Comparison of ENCODE assay signal across 8 cellular contexts in the genomic region with DNA sequence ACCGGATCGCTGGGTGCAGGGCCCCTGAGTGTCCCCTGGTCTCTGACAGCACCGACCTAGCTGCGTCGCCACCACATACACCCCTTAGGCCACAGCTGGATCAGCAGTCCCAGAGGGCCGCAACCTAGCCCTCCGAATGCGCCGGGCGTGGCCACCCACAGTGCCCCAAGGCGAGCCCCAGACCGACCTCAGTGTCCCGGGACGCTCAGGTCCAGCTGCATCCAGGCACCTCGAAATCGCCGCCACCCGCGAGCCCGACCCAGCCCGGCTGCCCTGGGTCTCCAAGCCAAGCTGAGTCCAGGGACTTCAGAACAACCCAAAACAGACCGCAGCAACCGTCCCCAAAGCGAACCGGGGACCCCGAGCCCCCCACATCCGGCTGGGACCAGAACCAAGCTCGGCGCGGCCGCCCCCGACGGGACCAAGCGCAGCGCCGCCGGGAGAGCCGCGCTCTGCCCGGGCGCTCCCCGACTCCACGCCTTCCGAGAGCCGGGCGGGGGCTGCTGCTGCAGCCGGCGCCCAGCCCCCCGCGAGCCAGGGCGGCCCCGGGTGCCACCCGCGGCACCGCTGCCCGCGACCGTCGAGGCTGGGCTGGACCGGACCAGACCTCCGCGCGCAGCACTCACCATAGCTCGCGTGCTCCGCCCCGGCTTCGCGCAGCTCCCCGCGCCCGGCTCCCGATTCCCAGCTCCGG. TPM values are rescaled to one million over a fixed set of nuclear protein-coding genes. Genes with fewer than 3 reads are reported as not detected.
DNase-seq lines count a peak whose midpoint lies in the region; ATAC-seq lines count a peak whose summit lies in the region.

No MANE protein-coding gene starts in this region.

- DNase-seq in activated CD4-positive, alpha-beta T cell treated with anti-CD3 and anti-CD28 coated beads, Interleukin-2, amount 10 ng/mL, durations not matched to agents 24 days and 14 days: no peak
- no peak for DNase-seq in activated CD4-positive, alpha-beta T cell treated with anti-CD3 and anti-CD28 coated beads, Interleukin-2, amount 50 U/mL, for 4 hours
- no peak for DNase-seq in activated T-helper 1 cell treated with anti-CD3 and anti-CD28 coated beads, Interleukin-12 subunit alpha, Interleukin-12 subunit beta, Interleukin-2, Interleukin-4 antibody, amounts not matched to agents 30 ng/mL and 10 ng/mL and 1 ng/mL, durations not matched to agents 14 hours and 24 hours and 36 hours (ENCODE audit: low spot score)
- DNase-seq in NCI-H345 (lab: John Stamatoyannopoulos, UW): no peak

- peaks cover 39% of the 10 kb centered on the region for H3K4me1 Mint-ChIP-seq in activated CD4-positive, alpha-beta T cell treated with anti-CD3 and anti-CD28 coated beads, Interleukin-2, amount 10 ng/mL, durations not matched to agents 24 days and 14 days
- peaks cover 37% of the 10 kb centered on the region for H3K4me1 Mint-ChIP-seq in activated T-helper 1 cell treated with anti-CD3 and anti-CD28 coated beads, Interleukin-12 subunit alpha, Interleukin-12 subunit beta, Interleukin-2, Interleukin-4 antibody, amounts not matched to agents 30 ng/mL and 10 ng/mL and 1 ng/mL, durations not matched to agents 14 hours and 24 hours and 36 hours (ENCODE audit: low read depth)
- H3K4me1 Mint-ChIP-seq in stimulated activated memory B cell treated with anti-CD40 and anti-IgM and Interleukin-4, amounts not matched to agents 10 μg/mL and 1 μg/mL and 100 μg/mL, for 72 hours: peaks cover 45% of the 10 kb centered on the region

- ATAC-seq in HG03103 (IDR thresholded peaks at IDR 0.05; ENCODE audit: low read depth, unreplicated experiment): peak; percentile 12
- peak; percentile 67 for ATAC-seq in stimulated activated memory B cell treated with anti-CD40 and anti-IgM and Interleukin-4, amounts not matched to agents 10 μg/mL and 1 μg/mL and 100 μg/mL, for 72 hours
- no peak for ATAC-seq in HG03521 (IDR thresholded peaks at IDR 0.05; ENCODE audit: unreplicated experiment)

- H3K27ac Mint-ChIP-seq in activated CD4-positive, alpha-beta T cell treated with anti-CD3 and anti-CD28 coated beads, Interleukin-2, amount 10 ng/mL, durations not matched to agents 24 days and 14 days: peak overlapping the region; percentile 85
- H3K27ac Mint-ChIP-seq in activated T-helper 1 cell treated with anti-CD3 and anti-CD28 coated beads, Interleukin-12 subunit alpha, Interleukin-12 subunit beta, Interleukin-2, Interleukin-4 antibody, amounts not matched to agents 30 ng/mL and 10 ng/mL and 1 ng/mL, durations not matched to agents 14 hours and 24 hours and 36 hours: peak overlapping the region; percentile 76
- no peak overlapping the region for H3K27ac Mint-ChIP-seq in stimulated activated memory B cell treated with anti-CD40 and anti-IgM and Interleukin-4, amounts not matched to agents 10 μg/mL and 1 μg/mL and 100 μg/mL, for 72 hours

- intact Hi-C loops in activated CD4-positive, alpha-beta T cell treated with anti-CD3 and anti-CD28 coated beads, Interleukin-2, amount 10 ng/mL, durations not matched to agents 24 days and 14 days (cut with micrococcal nuclease): loop anchor here (10.0 kb wide), 2 partner anchors 410 to 560 kb away; partner anchors contain the start of gene HP1BP3
- intact Hi-C loops in activated T-helper 1 cell treated with anti-CD3 and anti-CD28 coated beads, Interleukin-12 subunit alpha, Interleukin-12 subunit beta, Interleukin-2, Interleukin-4 antibody, amounts not matched to agents 30 ng/mL and 10 ng/mL and 1 ng/mL, durations not matched to agents 14 hours and 24 hours and 36 hours (cut with micrococcal nuclease): loop anchor here (2.0 to 5.0 kb wide), 3 partner anchors 413 to 1997 kb away; partner anchors contain the start of genes HNRNPR and SH2D5

- H3K9me3 Mint-ChIP-seq in activated CD4-positive, alpha-beta T cell treated with anti-CD3 and anti-CD28 coated beads, Interleukin-2, amount 10 ng/mL, durations not matched to agents 24 days and 14 days: no peaks in the 10 kb centered on the region
- H3K9me3 Mint-ChIP-seq in activated T-helper 1 cell treated with anti-CD3 and anti-CD28 coated beads, Interleukin-12 subunit alpha, Interleukin-12 subunit beta, Interleukin-2, Interleukin-4 antibody, amounts not matched to agents 30 ng/mL and 10 ng/mL and 1 ng/mL, durations not matched to agents 14 hours and 24 hours and 36 hours: no peaks in the 10 kb centered on the region
- no peaks in the 10 kb centered on the region for H3K9me3 Mint-ChIP-seq in stimulated activated memory B cell treated with anti-CD40 and anti-IgM and Interleukin-4, amounts not matched to agents 10 μg/mL and 1 μg/mL and 100 μg/mL, for 72 hours

- H3K4me3 ChIP-seq in iPS-11a (ENCODE audit: low read depth, low read length): peak overlapping the region; percentile 73

- H3K36me3 Mint-ChIP-seq in activated CD4-positive, alpha-beta T cell treated with anti-CD3 and anti-CD28 coated beads, Interleukin-2, amount 10 ng/mL, durations not matched to agents 24 days and 14 days (ENCODE audit: low read depth): peaks cover 12% of the 10 kb centered on the region
- peaks cover 21% of the 10 kb centered on the region for H3K36me3 Mint-ChIP-seq in activated T-helper 1 cell treated with anti-CD3 and anti-CD28 coated beads, Interleukin-12 subunit alpha, Interleukin-12 subunit beta, Interleukin-2, Interleukin-4 antibody, amounts not matched to agents 30 ng/mL and 10 ng/mL and 1 ng/mL, durations not matched to agents 14 hours and 24 hours and 36 hours (ENCODE audit: low read depth)
- H3K36me3 Mint-ChIP-seq in stimulated activated memory B cell treated with anti-CD40 and anti-IgM and Interleukin-4, amounts not matched to agents 10 μg/mL and 1 μg/mL and 100 μg/mL, for 72 hours: peaks cover 8% of the 10 kb centered on the region

- peak overlapping the region; percentile 88 for H3K4me3 Mint-ChIP-seq in activated CD4-positive, alpha-beta T cell treated with anti-CD3 and anti-CD28 coated beads, Interleukin-2, amount 10 ng/mL, durations not matched to agents 24 days and 14 days
- peak overlapping the region; percentile 97 for H3K4me3 Mint-ChIP-seq in activated T-helper 1 cell treated with anti-CD3 and anti-CD28 coated beads, Interleukin-12 subunit alpha, Interleukin-12 subunit beta, Interleukin-2, Interleukin-4 antibody, amounts not matched to agents 30 ng/mL and 10 ng/mL and 1 ng/mL, durations not matched to agents 14 hours and 24 hours and 36 hours
- H3K4me3 Mint-ChIP-seq in stimulated activated memory B cell treated with anti-CD40 and anti-IgM and Interleukin-4, amounts not matched to agents 10 μg/mL and 1 μg/mL and 100 μg/mL, for 72 hours: peak overlapping the region; percentile 86

- H3K27me3 Mint-ChIP-seq in activated CD4-positive, alpha-beta T cell treated with anti-CD3 and anti-CD28 coated beads, Interleukin-2, amount 10 ng/mL, durations not matched to agents 24 days and 14 days: no peaks in the 10 kb centered on the region
- H3K27me3 Mint-ChIP-seq in activated T-helper 1 cell treated with anti-CD3 and anti-CD28 coated beads, Interleukin-12 subunit alpha, Interleukin-12 subunit beta, Interleukin-2, Interleukin-4 antibody, amounts not matched to agents 30 ng/mL and 10 ng/mL and 1 ng/mL, durations not matched to agents 14 hours and 24 hours and 36 hours (ENCODE audit: insufficient read depth): no peaks in the 10 kb centered on the region
- no peaks in the 10 kb centered on the region for H3K27me3 Mint-ChIP-seq in stimulated activated memory B cell treated with anti-CD40 and anti-IgM and Interleukin-4, amounts not matched to agents 10 μg/mL and 1 μg/mL and 100 μg/mL, for 72 hours

RNA-seq across cellular contexts. Expression of gene ECE1, which starts 54.6 kb away (rescaled TPM):
- total RNA-seq in activated CD4-positive, alpha-beta T cell treated with anti-CD3 and anti-CD28 coated beads, Interleukin-2, amount 10 ng/mL, durations not matched to agents 24 days and 14 days: 133 and 134 TPM in 2 replicates
- 139 and 140 TPM in 2 replicates for total RNA-seq in activated T-helper 1 cell treated with anti-CD3 and anti-CD28 coated beads, Interleukin-12 subunit alpha, Interleukin-12 subunit beta, Interleukin-2, Interleukin-4 antibody, amounts not matched to agents 30 ng/mL and 10 ng/mL and 1 ng/mL, durations not matched to agents 14 hours and 24 hours and 36 hours
